ENCODE assay signal across 18 cellular contexts in the genomic region with DNA sequence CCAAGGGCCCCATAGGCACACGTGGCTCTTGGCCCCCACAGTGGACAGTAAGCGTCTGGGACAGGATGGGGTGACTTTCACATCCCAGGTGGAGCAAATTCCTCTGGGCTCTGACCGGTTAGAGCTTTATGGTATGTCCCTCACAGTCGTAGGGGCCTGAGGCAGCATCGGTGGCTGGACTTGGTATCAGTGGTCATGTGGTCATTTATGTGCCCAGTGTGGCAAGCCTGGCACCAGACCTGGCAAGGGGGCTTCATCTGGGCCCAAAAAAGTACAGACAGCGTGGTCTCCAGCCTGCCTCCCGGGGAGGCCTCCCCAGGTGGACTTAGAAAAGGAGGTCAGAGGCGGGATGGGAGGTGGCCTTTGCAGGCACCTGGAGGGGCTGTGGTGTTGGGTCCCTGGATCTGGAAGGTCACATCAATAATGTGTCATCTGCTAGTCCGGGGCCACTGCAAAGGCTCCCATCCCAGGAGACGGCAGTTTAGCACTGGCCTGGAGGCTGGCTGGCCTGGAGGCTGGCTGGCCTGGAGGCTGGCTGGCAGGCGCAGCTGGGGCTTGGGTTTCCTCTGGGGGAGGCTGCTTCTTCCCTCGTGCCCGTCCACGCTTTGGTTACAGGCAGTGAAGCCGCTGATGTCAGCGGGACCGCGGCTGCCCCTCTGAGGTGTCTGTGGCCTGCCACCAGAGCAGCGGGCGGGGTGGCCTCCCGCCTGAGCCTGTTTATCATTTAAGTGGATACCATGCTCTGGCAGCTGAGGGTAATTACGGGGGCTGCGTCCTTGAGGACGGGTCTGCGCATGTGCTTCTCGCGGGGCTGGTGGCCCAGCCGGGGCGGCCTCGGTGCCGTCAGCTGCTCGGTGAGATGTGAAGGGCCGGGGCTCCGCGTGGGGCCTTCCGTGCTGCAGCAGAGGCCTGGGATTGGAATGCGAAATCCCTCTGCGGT. TPM values are rescaled to one million over a fixed set of nuclear protein-coding genes. Genes with fewer than 3 reads are reported as not detected.
DNase-seq lines count a peak whose midpoint lies in the region; ATAC-seq, FAIRE-seq and TF ChIP-seq lines count a peak whose summit lies in the region.
"Had no signal": no experiment of that assay in that cellular context is flagged by ENCODE, and none has a peak within 500 bp of the region (broad histone marks: within the 10 kb centered on the region; RNA-seq: fewer than 3 reads in every experiment).

No MANE protein-coding gene starts in this region.

- no peaks in the 10 kb centered on the region for H3K9me2 ChIP-seq in GM23338 (ENCODE audit: insufficient read depth)

- TF ChIP-seq CTCF in BE2C (IDR thresholded peaks at IDR 0.05; ENCODE audit: low read depth, low read length) (no peak), GM23338 (conservative IDR thresholded peaks at IDR 0.05; ENCODE audit: low read depth in 2 of 2) (no peak), WTC11 (IDR thresholded peaks at IDR 0.05) (no peak), nephron progenitor cell (IDR thresholded peaks at IDR 0.05) (no peak)

- H3K4me2 ChIP-seq in GM23338: no peak overlapping the region

- H3K4me3 ChIP-seq in BE2C (ENCODE audit: low read depth, low read length): no peak overlapping the region
- H3K4me3 ChIP-seq in GM23338: no peak overlapping the region
- H3K4me3 ChIP-seq: Peyer's patch had no signal

- H2AFZ ChIP-seq in GM23338: no peak overlapping the region

- FAIRE-seq in GM19239 (lab: Jason Lieb, UNC): no peak
- FAIRE-seq: D721Med had no signal

- H3K9me3 ChIP-seq in BE2C: no peaks in the 10 kb centered on the region
- H3K9me3 ChIP-seq: Peyer's patch had no signal

- CTCF ChIA-PET in WTC11 (lab: Charles Lee): interaction anchor here (0.6 to 1.3 kb wide), 5 partner anchors 14 to 242 kb away, joined by 3 to 8 read pairs (median 4); a partner anchor contains a TSS

- H3K36me3 Mint-ChIP-seq in GM23338 (ENCODE audit: low read depth) (no peaks in the 10 kb centered on the region), WTC11 (no peaks in the 10 kb centered on the region), nephron progenitor cell (ENCODE audit: low read depth) (no peaks in the 10 kb centered on the region)
- no peaks in the 10 kb centered on the region for H3K36me3 Mint-ChIP-seq in activated T-helper 17 cell treated with anti-CD3 and anti-CD28 coated beads, Interleukin-2, amount 50 U/mL, for 72 hours (ENCODE audit: low read depth)
- H3K36me3 Mint-ChIP-seq: CD4-positive, alpha-beta memory T cell; IgD-negative memory B cell had no signal

- no peak overlapping the region for H3K27ac Mint-ChIP-seq in GM23338
- H3K27ac Mint-ChIP-seq in WTC11: no peak overlapping the region
- no peak overlapping the region for H3K27ac Mint-ChIP-seq in nephron progenitor cell
- H3K27ac Mint-ChIP-seq in activated T-helper 17 cell treated with anti-CD3 and anti-CD28 coated beads, Interleukin-2, amount 50 U/mL, for 72 hours: no peak overlapping the region
- H3K27ac Mint-ChIP-seq: IgD-negative memory B cell had no signal

- H3K4me1 ChIP-seq in BE2C: no peaks in the 10 kb centered on the region
- peaks cover 5% of the 10 kb centered on the region; the same call in 1 of the 2 replicates for H3K4me1 ChIP-seq in GM23338 (ENCODE audit: insufficient read depth)

- no peaks in the 10 kb centered on the region for H3F3A ChIP-seq in GM23338 (replicated peaks; ENCODE audit: low read depth)

- no peaks in the 10 kb centered on the region for H3K27me3 ChIP-seq in BE2C
- no peaks in the 10 kb centered on the region for H3K27me3 ChIP-seq in GM23338 (ENCODE audit: insufficient read depth)
- H3K27me3 ChIP-seq: Peyer's patch had no signal

- no peaks in the 10 kb centered on the region for H3K36me3 ChIP-seq in BE2C
- no peaks in the 10 kb centered on the region for H3K36me3 ChIP-seq in GM23338 (ENCODE audit: insufficient read depth)
- H3K36me3 ChIP-seq: Peyer's patch had no signal

- no peaks in the 10 kb centered on the region for H3K79me2 ChIP-seq in GM23338 (replicated peaks; ENCODE audit: insufficient read depth)

- H3K27me3 Mint-ChIP-seq in GM23338 (ENCODE audit: insufficient read depth, low read depth, poor library complexity) (peaks cover 16% of the 10 kb centered on the region), WTC11 (ENCODE audit: low read depth) (no peaks in the 10 kb centered on the region; the same call in 1 of the 2 replicates), nephron progenitor cell (ENCODE audit: low read depth, poor library complexity) (peaks cover 21% of the 10 kb centered on the region)
- peaks cover 35% of the 10 kb centered on the region for H3K27me3 Mint-ChIP-seq in activated T-helper 17 cell treated with anti-CD3 and anti-CD28 coated beads, Interleukin-2, amount 50 U/mL, for 72 hours

- H3K4me1 Mint-ChIP-seq in GM23338: peaks cover 24% of the 10 kb centered on the region
- H3K4me1 Mint-ChIP-seq in WTC11: peaks cover 6% of the 10 kb centered on the region
- peaks cover 45% of the 10 kb centered on the region for H3K4me1 Mint-ChIP-seq in nephron progenitor cell
- H3K4me1 Mint-ChIP-seq in activated T-helper 17 cell treated with anti-CD3 and anti-CD28 coated beads, Interleukin-2, amount 50 U/mL, for 72 hours: no peaks in the 10 kb centered on the region

- H3K4me3 Mint-ChIP-seq in GM23338: no peak overlapping the region
- H3K4me3 Mint-ChIP-seq in WTC11: no peak overlapping the region
- H3K4me3 Mint-ChIP-seq in nephron progenitor cell: no peak overlapping the region
- H3K4me3 Mint-ChIP-seq in activated T-helper 17 cell treated with anti-CD3 and anti-CD28 coated beads, Interleukin-2, amount 50 U/mL, for 72 hours: no peak overlapping the region
- H3K4me3 Mint-ChIP-seq: CD4-positive, alpha-beta memory T cell; IgD-negative memory B cell had no signal

- DNase-seq in BE2C: peak; percentile 48
- DNase-seq in GM23338 (ENCODE audit: low spot score): no peak
- DNase-seq in WTC11 (ENCODE audit: low spot score): no peak
- DNase-seq in nephron progenitor cell: peak; percentile 35
- DNase-seq in GM19239 (ENCODE audit: insufficient read length, low spot score): no peak
- DNase-seq: AML-193; CD4-positive, alpha-beta memory T cell; DMS79 treated with DMSO at 0.1 percent for 48 hours; GF-D8; NCI-H446; NCI-H82; SHP77 had no signal

- ATAC-seq in GM23338 (peak; percentile 49), WTC11 (peak; percentile 53), HG03039 (IDR thresholded peaks at IDR 0.05; ENCODE audit: unreplicated experiment) (no peak), GM18519 (IDR thresholded peaks at IDR 0.05; ENCODE audit: low FRiP score, unreplicated experiment) (no peak)
- ATAC-seq in activated T-helper 17 cell treated with anti-CD3 and anti-CD28 coated beads, Interleukin-2, amount 50 U/mL, for 72 hours (replicated peaks): no peak

- H3K9me3 Mint-ChIP-seq in GM23338 (no peaks in the 10 kb centered on the region; the same call in 2 of the 3 replicates), WTC11 (no peaks in the 10 kb centered on the region), nephron progenitor cell (no peaks in the 10 kb centered on the region)
- no peaks in the 10 kb centered on the region for H3K9me3 Mint-ChIP-seq in activated T-helper 17 cell treated with anti-CD3 and anti-CD28 coated beads, Interleukin-2, amount 50 U/mL, for 72 hours
- H3K9me3 Mint-ChIP-seq: IgD-negative memory B cell had no signal

- no peaks in the 10 kb centered on the region for H4K20me1 ChIP-seq in GM23338 (replicated peaks; ENCODE audit: insufficient read depth)

- H3K27ac ChIP-seq in GM23338 (ENCODE audit: low read depth): no peak overlapping the region
- H3K27ac ChIP-seq: Peyer's patch had no signal

- POLR2A ChIA-PET in WTC11 (lab: Charles Lee): no interaction called here

TF ChIP-seq in WTC11, 78 proteins besides CTCF, POLR2A, EP300 and RAD21 (continues in another document):
- no peak for TF ChIP-seq FOXK1 (CRISPR knock-in tag; IDR thresholded peaks at IDR 0.05)
- TF ChIP-seq, protein P1, sequence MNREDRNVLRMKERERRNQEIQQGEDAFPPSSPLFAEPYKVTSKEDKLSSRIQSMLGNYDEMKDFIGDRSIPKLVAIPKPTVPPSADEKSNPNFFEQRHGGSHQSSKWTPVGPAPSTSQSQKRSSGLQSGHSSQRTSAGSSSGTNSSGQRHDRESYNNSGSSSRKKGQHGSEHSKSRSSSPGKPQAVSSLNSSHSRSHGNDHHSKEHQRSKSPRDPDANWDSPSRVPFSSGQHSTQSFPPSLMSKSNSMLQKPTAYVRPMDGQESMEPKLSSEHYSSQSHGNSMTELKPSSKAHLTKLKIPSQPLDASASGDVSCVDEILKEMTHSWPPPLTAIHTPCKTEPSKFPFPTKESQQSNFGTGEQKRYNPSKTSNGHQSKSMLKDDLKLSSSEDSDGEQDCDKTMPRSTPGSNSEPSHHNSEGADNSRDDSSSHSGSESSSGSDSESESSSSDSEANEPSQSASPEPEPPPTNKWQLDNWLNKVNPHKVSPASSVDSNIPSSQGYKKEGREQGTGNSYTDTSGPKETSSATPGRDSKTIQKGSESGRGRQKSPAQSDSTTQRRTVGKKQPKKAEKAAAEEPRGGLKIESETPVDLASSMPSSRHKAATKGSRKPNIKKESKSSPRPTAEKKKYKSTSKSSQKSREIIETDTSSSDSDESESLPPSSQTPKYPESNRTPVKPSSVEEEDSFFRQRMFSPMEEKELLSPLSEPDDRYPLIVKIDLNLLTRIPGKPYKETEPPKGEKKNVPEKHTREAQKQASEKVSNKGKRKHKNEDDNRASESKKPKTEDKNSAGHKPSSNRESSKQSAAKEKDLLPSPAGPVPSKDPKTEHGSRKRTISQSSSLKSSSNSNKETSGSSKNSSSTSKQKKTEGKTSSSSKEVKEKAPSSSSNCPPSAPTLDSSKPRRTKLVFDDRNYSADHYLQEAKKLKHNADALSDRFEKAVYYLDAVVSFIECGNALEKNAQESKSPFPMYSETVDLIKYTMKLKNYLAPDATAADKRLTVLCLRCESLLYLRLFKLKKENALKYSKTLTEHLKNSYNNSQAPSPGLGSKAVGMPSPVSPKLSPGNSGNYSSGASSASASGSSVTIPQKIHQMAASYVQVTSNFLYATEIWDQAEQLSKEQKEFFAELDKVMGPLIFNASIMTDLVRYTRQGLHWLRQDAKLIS (CRISPR knock-in tag; IDR thresholded peaks at IDR 0.05; ENCODE audit: borderline replicate concordance): no peak

RNA-seq across cellular contexts. Expression of a gene that starts 20.7 kb away (rescaled TPM):
- 226 TPM for polyA plus RNA-seq in BE2C (2012; ENCODE audit: insufficient read depth, insufficient read length, low read depth)
- 4.6 and 5.7 TPM in 2 replicates for total RNA-seq in GM23338 (2014; rRNA removed; shearing (Covaris generic))
- 1.4 TPM in 2 replicates for polyA plus RNA-seq in GM23338 (2016; fragmentation: Nextera tagmentation; extraction: Ambion mirVana)
- 3.2 to 3.9 TPM (median 3.3 TPM) in 3 replicates for total RNA-seq in WTC11 (2021)
- total RNA-seq in activated T-helper 17 cell treated with anti-CD3 and anti-CD28 coated beads, Interleukin-2, amount 50 U/mL, for 72 hours: 1 to 10 TPM; 8.7 to 9.1 TPM

Comparison
In these comparisons a context has a peak if more than half of its experiments do, and no peak if none do; other contexts are left out.
1. DNase-seq: peak in BE2C (single experiment) and nephron progenitor cell (single experiment); none in GM23338 (single experiment), WTC11 (single experiment) and GM19239 (single experiment).
2. ATAC-seq: peak in GM23338 (single experiment) and WTC11 (single experiment); none in HG03039 (single experiment), activated T-helper 17 cell treated with anti-CD3 and anti-CD28 coated beads, Interleukin-2, amount 50 U/mL, for 72 hours (single experiment) and GM18519 (single experiment).